Comparison of ENCODE assay signal across 8 cellular contexts in the genomic region with DNA sequence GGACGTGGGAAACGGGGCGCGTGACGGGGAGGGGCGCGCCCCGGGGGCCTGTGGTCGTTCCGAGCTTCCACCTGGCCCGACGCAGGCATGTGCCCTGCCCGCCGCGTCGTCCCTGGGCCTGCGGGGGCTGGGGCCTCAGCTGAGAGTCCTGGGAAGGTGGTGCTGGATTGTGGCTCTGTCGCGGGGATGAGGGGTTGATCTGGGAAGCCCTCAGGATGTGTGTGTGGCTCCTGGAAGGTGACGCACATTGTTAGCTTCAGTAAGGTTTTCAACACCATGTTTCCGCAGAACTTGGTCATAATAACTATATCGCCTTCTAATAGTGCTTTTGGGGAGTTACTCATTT.
A peak's percentile ranks its signal among the peaks of the same experiment; 100 is the strongest.
DNase-seq lines count a peak whose midpoint lies in the region; ATAC-seq, FAIRE-seq and TF ChIP-seq lines count a peak whose summit lies in the region.

No MANE protein-coding gene starts in this region.

- no peak overlapping the region; the same call in 1 of the 2 replicates for H4K8ac ChIP-seq in H1 (ENCODE audit: extremely low read depth, insufficient read depth, low read length)

- no peak overlapping the region for H2BK120ac ChIP-seq in H1 (replicated peaks; ENCODE audit: low read depth, low read length)

- TF ChIP-seq CTCF in PC-9 (conservative IDR thresholded peaks at IDR 0.05): no peak
- TF ChIP-seq CTCF in H1 (IDR thresholded peaks at IDR 0.05; ENCODE audit: control extremely low read depth in 1 of 3, insufficient read depth in 1 of 3, low read depth in 1 of 3, low read length in 3 of 3): no peak

- H2BK15ac ChIP-seq in H1 (ENCODE audit: low read length): no peak overlapping the region

- no peak for TF ChIP-seq POLR2A in H1 (IDR thresholded peaks at IDR 0.05; ENCODE audit: control extremely low read depth in 1 of 2, low read depth in 2 of 2, low read length in 2 of 2)

- H3K79me2 ChIP-seq in PC-9 (ENCODE audit: low read depth) (peaks cover 26% of the 10 kb centered on the region), H1 (ENCODE audit: control insufficient read depth in 1 of 2, insufficient read depth in 2 of 2, low read length in 2 of 2) (peaks cover 0 to 14% of the 10 kb centered on the region in 2 experiments; a peak in 2 of 4 replicates)

- peak overlapping the region; percentile 84 for H3K27ac ChIP-seq in PC-9
- no peak overlapping the region for H3K27ac ChIP-seq in H1 (ENCODE audit: low read depth, low read length)
- peak overlapping the region; percentile 45 for H3K27ac ChIP-seq in muscle layer of duodenum (ENCODE audit: low read length)

- H3K4me1 ChIP-seq in PC-9 (replicated peaks; ENCODE audit: insufficient read depth) (peaks cover 15% of the 10 kb centered on the region), H1 (replicated peaks in 1 of 4; ENCODE audit: control insufficient read depth in 3 of 4, insufficient read depth in 4 of 4, low read length in 3 of 4) (no peaks in the 10 kb centered on the region), muscle layer of duodenum (ENCODE audit: control insufficient read depth in 1 of 2, insufficient read depth in 2 of 2, low read length in 2 of 2) (peaks cover 0 to 4% of the 10 kb centered on the region in 2 donors)

- intact Hi-C loops in PC-9 (cut with micrococcal nuclease; ENCODE audit: unreplicated experiment): loop anchor here (10.0 kb wide), 1 partner anchor 563 kb away; no protein-coding TSS in a partner anchor

- no peak overlapping the region for H3K14ac ChIP-seq in H1 (ENCODE audit: insufficient read length)

- WGBS in H1 (ENCODE audit: extremely low coverage in 1 of 2, insufficient coverage in 1 of 2, insufficient read length in 1 of 2, insufficient replicate concordance in 2 of 2, low coverage in 1 of 2, low lambda C conversion rate in 2 of 2, missing lambda C conversion rate in 1 of 2), 2 experiments: 52% methylated on average over 12 of the region's 22 CpGs; no CpG with 5 or more reads in 1 of the 2 experiments

- CTCF ChIA-PET in PC-9 (lab: Charles Lee) (interaction anchor here (0.6 kb wide), 1 partner anchor 221 kb away, joined by 6 read pairs; no protein-coding TSS in a partner anchor), H1 (lab: Charles Lee; ENCODE audit: partially characterized antibody) (no interaction called here)

- POLR2A ChIA-PET in PC-9 (lab: Charles Lee; ENCODE audit: unreplicated experiment): interaction anchor here (0.7 kb wide), 1 partner anchor 339 kb away, joined by 3 read pairs; no protein-coding TSS in a partner anchor
- POLR2A ChIA-PET in H1 (lab: Charles Lee; ENCODE audit: partially characterized antibody): no interaction called here

- TF ChIP-seq EP300 in H1 (IDR thresholded peaks at IDR 0.05; ENCODE audit: borderline replicate concordance in 1 of 2, low read depth in 2 of 2, low read length in 2 of 2): no peak

- H3K56ac ChIP-seq in H1 (replicated peaks; ENCODE audit: insufficient read length, low read depth, low read length): no peak overlapping the region

- no peak overlapping the region for H2BK20ac ChIP-seq in H1 (ENCODE audit: low read length)

- H3K4me2 ChIP-seq in PC-9 (peak overlapping the region; percentile 92), H1 (ENCODE audit: insufficient read depth in 1 of 2, low read depth in 2 of 2, low read length in 2 of 2) (peak overlapping the region in 1 of 2 experiments; percentile 70; a peak in 2 of 4 replicates)

- H3K27me3 ChIP-seq in PC-9 (ENCODE audit: insufficient read depth, low read depth): no peaks in the 10 kb centered on the region
- no peaks in the 10 kb centered on the region; a peak in 2 of 7 replicates for H3K27me3 ChIP-seq in H1 (replicated peaks in 1 of 4; ENCODE audit: control insufficient read depth in 3 of 4, extremely low read depth in 1 of 4, insufficient read depth in 3 of 4, low read length in 3 of 4)
- H3K27me3 ChIP-seq in muscle layer of duodenum (ENCODE audit: low read depth, low read length): no peaks in the 10 kb centered on the region

- H3K79me1 ChIP-seq in H1 (ENCODE audit: low read depth, low read length): no peaks in the 10 kb centered on the region

- H3K36me3 ChIP-seq in PC-9 (ENCODE audit: low read depth) (peaks cover 27% of the 10 kb centered on the region), H1 (ENCODE audit: control insufficient read depth in 2 of 4, insufficient read depth in 4 of 4, low read length in 3 of 4) (no peaks in the 10 kb centered on the region; a peak in 2 of 8 replicates), muscle layer of duodenum (ENCODE audit: control insufficient read depth in 1 of 2, insufficient read depth in 2 of 2, low read length in 2 of 2) (peaks cover 6 to 13% of the 10 kb centered on the region in 2 donors)

- peaks cover 9% of the 10 kb centered on the region for H3F3A ChIP-seq in PC-9 (ENCODE audit: insufficient read depth, low read depth)

- H3K23me2 ChIP-seq in H1 (ENCODE audit: low read depth, low read length): no peaks in the 10 kb centered on the region

- no peak overlapping the region for H3K23ac ChIP-seq in H1 (ENCODE audit: insufficient read length)

- peak overlapping the region; percentile 93 for H2AFZ ChIP-seq in PC-9
- peak overlapping the region; percentile 35; the same call in 1 of the 2 replicates for H2AFZ ChIP-seq in H1 (ENCODE audit: low read length)

- peak overlapping the region; percentile 86 for H3K4me3 ChIP-seq in PC-9
- H3K4me3 ChIP-seq in H1 (ENCODE audit: extremely low read depth in 1 of 4, insufficient read depth in 2 of 4, low read depth in 3 of 4, low read length in 4 of 4): peak overlapping the region in 3 of 4 experiments; percentile 54 to 69 (median 60); a peak in 7 of 8 replicates
- H3K4me3 ChIP-seq in muscle layer of duodenum (ENCODE audit: low read depth in 1 of 2, low read length in 2 of 2): peak overlapping the region; percentile 70 to 95

- no TSS peak for BruUV-seq in PC-9 (replicated peaks; lab: Mats Ljungman, UMichigan)

- H2BK5ac ChIP-seq in H1 (ENCODE audit: low read depth, low read length): no peak overlapping the region

- peaks cover 23% of the 10 kb centered on the region for H4K20me1 ChIP-seq in PC-9 (ENCODE audit: insufficient read depth)
- no peaks in the 10 kb centered on the region for H4K20me1 ChIP-seq in H1 (replicated peaks in 1 of 2; ENCODE audit: control insufficient read depth in 1 of 2, insufficient read depth in 2 of 2, low read length in 2 of 2)

- H3K18ac ChIP-seq in H1 (ENCODE audit: extremely low read depth, low read length): no peak overlapping the region

- H4K91ac ChIP-seq in H1 (replicated peaks; ENCODE audit: insufficient read length, low read length): no peak overlapping the region

- peak; percentile 24 for ATAC-seq in GM21825 (IDR thresholded peaks at IDR 0.05; ENCODE audit: unreplicated experiment)
- no peak for ATAC-seq in GM19467 (IDR thresholded peaks at IDR 0.05; ENCODE audit: unreplicated experiment)

- H3K4ac ChIP-seq in H1 (replicated peaks; ENCODE audit: insufficient read length, low read depth, low read length): no peak overlapping the region

- peak; percentile 56 for DNase-seq in ELR (ENCODE audit: low read depth)
- DNase-seq in PC-9: peak in 1 of 2 experiments; percentile 53
- DNase-seq in H1 (ENCODE audit: low read depth in 1 of 2, low spot score in 2 of 2): no peak
- DNase-seq in NCI-H2029 (lab: John Stamatoyannopoulos, UW): no peak
- DNase-seq in amniotic stem cell (lab: John Stamatoyannopoulos, UW): no peak

- H3K9me3 ChIP-seq in PC-9 (ENCODE audit: insufficient read depth, low read depth) (no peaks in the 10 kb centered on the region; the same call in 1 of the 2 replicates), H1 (ENCODE audit: insufficient read depth in 2 of 2, low read depth in 1 of 2, low read length in 1 of 2) (no peaks in the 10 kb centered on the region; a peak in 1 of 4 replicates), muscle layer of duodenum (ENCODE audit: control insufficient read depth in 1 of 2, low read length in 2 of 2) (no peaks in the 10 kb centered on the region)

- H4K5ac ChIP-seq in H1 (ENCODE audit: insufficient read length, low read depth, low read length): no peak overlapping the region

- H3K9me2 ChIP-seq in PC-9 (ENCODE audit: insufficient read depth): no peaks in the 10 kb centered on the region

- H2AK5ac ChIP-seq in H1 (ENCODE audit: low read depth, low read length): no peak overlapping the region

- H2BK12ac ChIP-seq in H1 (ENCODE audit: low read depth, low read length): no peak overlapping the region

- no peak for TF ChIP-seq RAD21 in H1 (IDR thresholded peaks at IDR 0.05 in 1 of 2, conservative IDR thresholded peaks at IDR 0.05 in 1 of 2; ENCODE audit: low read depth in 2 of 2, low read length in 2 of 2)

- H3K9ac ChIP-seq in H1 (replicated peaks in 1 of 4; ENCODE audit: extremely low read depth in 1 of 4, low read depth in 3 of 4, low read length in 3 of 4): peak overlapping the region in 2 of 4 experiments; percentile 38 to 49; a peak in 2 of 7 replicates

- no peak for FAIRE-seq in H1 (lab: Jason Lieb, UNC)

TF ChIP-seq in H1, 55 proteins besides CTCF, POLR2A, EP300 and RAD21:
- TF ChIP-seq CBX8 (IDR thresholded peaks at IDR 0.05; ENCODE audit: borderline replicate concordance, low read depth, low read length) (no peak), ASH2L (IDR thresholded peaks at IDR 0.05; ENCODE audit: low read length) (no peak), SP2 (IDR thresholded peaks at IDR 0.05; ENCODE audit: low read length) (no peak), ZNF274 (IDR thresholded peaks at IDR 0.05; ENCODE audit: borderline replicate concordance, extremely low read depth, low read length) (no peak), POU5F1 (IDR thresholded peaks at IDR 0.05; ENCODE audit: low read depth, low read length) (no peak), RBBP5 (IDR thresholded peaks at IDR 0.05; ENCODE audit: borderline replicate concordance, low read depth, low read length) (no peak)
